Comparison of ENCODE assay signal across 23 cellular contexts in the genomic region with DNA sequence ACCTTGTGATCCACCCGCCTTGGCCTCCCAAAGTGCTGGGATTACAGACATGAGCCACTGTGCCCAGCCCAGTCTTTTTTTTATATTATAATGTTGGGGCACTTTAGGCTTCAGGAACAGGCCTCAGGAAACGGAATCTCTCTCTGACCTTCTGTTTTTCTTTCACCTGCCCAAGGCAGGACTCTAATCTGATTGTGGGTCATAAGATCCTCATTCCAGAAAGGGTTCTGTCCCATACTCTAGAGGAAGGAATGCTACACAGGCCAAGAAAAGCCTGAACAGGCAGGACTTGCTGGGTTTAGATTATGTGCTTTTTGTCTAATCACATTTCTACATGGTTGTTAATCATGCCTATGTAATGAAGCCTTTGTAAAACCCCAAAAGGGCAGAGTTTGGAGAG.
"Had no signal": no experiment of that assay in that cellular context is flagged by ENCODE, and none has a peak within 500 bp of the region (broad histone marks: within the 10 kb centered on the region; RNA-seq: fewer than 3 reads in every experiment).

No MANE protein-coding gene starts in this region.

- H3K4me1 ChIP-seq: colonic mucosa, esophagus squamous epithelium, gastrocnemius medialis, left lung, lower lobe of right lung had no signal

- H3K27ac ChIP-seq: colonic mucosa, epithelial cell of prostate, esophagus squamous epithelium, gastrocnemius medialis, heart right ventricle, left lung, lower lobe of right lung had no signal

- ATAC-seq: effector memory CD8-positive, alpha-beta T cell; esophagus mucosa; gastrocnemius medialis; heart right ventricle; left cardiac atrium; left lung; left ventricle myocardium superior; lower lobe of right lung had no signal

- H3K27me3 ChIP-seq: colonic mucosa, esophagus squamous epithelium, gastrocnemius medialis, heart right ventricle, left lung had no signal

- H3K9me3 Mint-ChIP-seq: dendritic cell treated with granulocyte-macrophage colony-stimulating factor and Interleukin-4, amounts not matched to agents 40 ng/mL and 50 ng/mL, for 4 days; effector memory CD8-positive, alpha-beta T cell; endodermal cell had no signal

- DNase-seq: colonic mucosa; cortex of kidney; effector CD8-positive, alpha-beta T cell; effector memory CD8-positive, alpha-beta T cell; endodermal cell; erythroblast; esophagus squamous epithelium; foreskin fibroblast; foreskin melanocyte; gastrocnemius medialis; glutamatergic neuron; head of caudate nucleus; heart right ventricle; hippocampal formation; left cardiac atrium; left lung; left ventricle myocardium superior; lower lobe of right lung; mesenchymal stem cell; midbrain had no signal

- H3K27me3 Mint-ChIP-seq: dendritic cell treated with granulocyte-macrophage colony-stimulating factor and Interleukin-4, amounts not matched to agents 40 ng/mL and 50 ng/mL, for 4 days had no signal

- H3K36me3 ChIP-seq: colonic mucosa, esophagus squamous epithelium, gastrocnemius medialis, heart right ventricle, left lung, lower lobe of right lung had no signal

- H3K4me3 Mint-ChIP-seq: dendritic cell treated with granulocyte-macrophage colony-stimulating factor and Interleukin-4, amounts not matched to agents 40 ng/mL and 50 ng/mL, for 4 days; effector memory CD8-positive, alpha-beta T cell; endodermal cell had no signal

- H3K9me3 ChIP-seq: colonic mucosa, esophagus squamous epithelium, gastrocnemius medialis, heart right ventricle, left lung, lower lobe of right lung had no signal

- H3K27ac Mint-ChIP-seq: dendritic cell treated with granulocyte-macrophage colony-stimulating factor and Interleukin-4, amounts not matched to agents 40 ng/mL and 50 ng/mL, for 4 days; effector memory CD8-positive, alpha-beta T cell; endodermal cell had no signal

- H3K4me3 ChIP-seq: colonic mucosa, esophagus squamous epithelium, gastrocnemius medialis, heart right ventricle, left lung, lower lobe of right lung had no signal
